Comparison of ENCODE assay signal across 8 cellular contexts in the genomic region with DNA sequence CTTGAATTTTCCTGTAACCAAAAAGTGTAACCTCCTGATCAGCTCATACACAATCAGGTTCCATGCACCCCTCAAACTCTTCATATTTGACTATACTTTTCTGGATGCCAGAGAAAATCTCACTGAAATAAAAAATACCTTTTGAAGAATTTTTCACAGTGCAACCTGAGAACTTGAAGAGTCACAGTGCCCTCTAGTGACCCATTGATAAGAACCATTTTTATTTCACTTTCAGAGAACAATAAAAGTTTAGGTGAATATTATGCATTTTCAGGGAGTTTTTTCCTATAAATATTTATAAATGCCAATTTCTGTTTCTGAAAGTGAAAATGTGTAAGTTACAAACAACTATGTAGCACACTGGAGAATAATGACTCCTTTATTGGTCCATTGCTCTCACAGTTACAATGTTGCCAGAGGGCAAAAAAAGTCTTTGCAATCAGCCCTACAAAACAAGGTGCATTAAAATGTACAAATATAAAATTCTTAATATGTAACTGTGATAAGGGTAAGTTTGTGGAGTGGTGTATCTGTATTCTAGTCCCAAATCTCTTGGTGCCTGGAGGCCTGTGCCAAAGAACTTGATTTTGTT.
DNase-seq lines count a peak whose midpoint lies in the region; ATAC-seq, FAIRE-seq and TF ChIP-seq lines count a peak whose summit lies in the region.

No MANE protein-coding gene starts in this region.

- H3K27me3 ChIP-seq in AG04450 (ENCODE audit: control insufficient read depth, insufficient read depth, low read length): no peaks in the 10 kb centered on the region

- no peak for DNase-seq in AG04450 (ENCODE audit: low read depth, low spot score)
- peak; percentile 11 for DNase-seq in NCI-H460 (ENCODE audit: extremely low read depth, low read depth)
- DNase-seq in retina: peak; percentile 44
- no peak for DNase-seq in activated naive CD4-positive, alpha-beta T cell treated with anti-CD3 and anti-CD28 coated beads, Interleukin-2, amount 10 ng/mL, durations not matched to agents 7 days and 5 days

- CTCF ChIA-PET in AG04450 (lab: Charles Lee): interaction anchor here (0.8 to 1.1 kb wide), 6 partner anchors 10 to 800 kb away, joined by 3 to 8 read pairs (median 6); no protein-coding TSS in a partner anchor
- CTCF ChIA-PET in activated naive CD4-positive, alpha-beta T cell treated with anti-CD3 and anti-CD28 coated beads, Interleukin-2, amount 10 ng/mL, durations not matched to agents 7 days and 5 days (lab: Charles Lee): no interaction called here

- POLR2A ChIA-PET in AG04450 (lab: Yijun Ruan, JAX): no interaction called here

- H3K9me3 Mint-ChIP-seq in activated naive CD4-positive, alpha-beta T cell treated with anti-CD3 and anti-CD28 coated beads, Interleukin-2, amount 10 ng/mL, durations not matched to agents 7 days and 5 days: no peaks in the 10 kb centered on the region

- TF ChIP-seq CTCF in AG04450 (IDR thresholded peaks at IDR 0.05; ENCODE audit: low read depth, low read length): peak; percentile 58

- H3K4me3 Mint-ChIP-seq in activated naive CD4-positive, alpha-beta T cell treated with anti-CD3 and anti-CD28 coated beads, Interleukin-2, amount 10 ng/mL, durations not matched to agents 7 days and 5 days: no peak overlapping the region

- no peak overlapping the region for H3K27ac ChIP-seq in AG04450 (ENCODE audit: low read depth, low read length)

- no peaks in the 10 kb centered on the region for H3K9me3 ChIP-seq in AG04450 (ENCODE audit: control insufficient read depth, insufficient read depth, low read length)

- ATAC-seq in GM18511 (IDR thresholded peaks at IDR 0.05; ENCODE audit: unreplicated experiment) (peak; percentile 61), HG03520 (IDR thresholded peaks at IDR 0.05; ENCODE audit: unreplicated experiment) (no peak), GM19328 (IDR thresholded peaks at IDR 0.05; ENCODE audit: unreplicated experiment) (no peak)

- no peak overlapping the region for H3K27ac Mint-ChIP-seq in activated naive CD4-positive, alpha-beta T cell treated with anti-CD3 and anti-CD28 coated beads, Interleukin-2, amount 10 ng/mL, durations not matched to agents 7 days and 5 days

- FAIRE-seq in endometrium (lab: Jason Lieb, UNC): peak; percentile 89

- H3K36me3 Mint-ChIP-seq in activated naive CD4-positive, alpha-beta T cell treated with anti-CD3 and anti-CD28 coated beads, Interleukin-2, amount 10 ng/mL, durations not matched to agents 7 days and 5 days: no peaks in the 10 kb centered on the region

- H3K4me3 ChIP-seq in AG04450 (ENCODE audit: low read depth, low read length): no peak overlapping the region

- H3K27me3 Mint-ChIP-seq in activated naive CD4-positive, alpha-beta T cell treated with anti-CD3 and anti-CD28 coated beads, Interleukin-2, amount 10 ng/mL, durations not matched to agents 7 days and 5 days: no peaks in the 10 kb centered on the region

- no peaks in the 10 kb centered on the region for H3K4me1 Mint-ChIP-seq in activated naive CD4-positive, alpha-beta T cell treated with anti-CD3 and anti-CD28 coated beads, Interleukin-2, amount 10 ng/mL, durations not matched to agents 7 days and 5 days

Comparison
In these comparisons a context has a peak if more than half of its experiments do, and no peak if none do; other contexts are left out.
1. DNase-seq: peak in NCI-H460 (single experiment) and retina (single experiment); none in AG04450 (single experiment) and activated naive CD4-positive, alpha-beta T cell treated with anti-CD3 and anti-CD28 coated beads, Interleukin-2, amount 10 ng/mL, durations not matched to agents 7 days and 5 days (single experiment).